8 cellular contexts compared by ENCODE assay signal in genomic region chr19:17334414-17335409, GRCh38. TPM values are rescaled to one million over a fixed set of nuclear protein-coding genes. Genes with fewer than 3 reads are reported as not detected.
DNase-seq lines count a peak whose midpoint lies in the region; ATAC-seq and TF ChIP-seq lines count a peak whose summit lies in the region.

Gene ANO8, minus strand, starts transcription at chr19:17334855. Its CDS starts 185 bp downstream, at chr19:17334670.

- H3K27ac ChIP-seq in VCaP (peak within 1 kb of the TSS; percentile 81), mammary epithelial cell (ENCODE audit: insufficient read depth, low read depth, low read length) (no peak within 1 kb of the TSS), skin epidermis (peak within 1 kb of the TSS in 20 of 21 experiments; percentile 44 to 94 (median 82))

- H3K79me2 ChIP-seq in mammary epithelial cell (ENCODE audit: insufficient read depth, low read length), result peaks cover 13% of the 10 kb centered on the region

- dilution Hi-C loops in mammary epithelial cell (cut with HindIII; ENCODE audit: low sequenced_read_pairs), result loop anchor here (25.0 kb wide), 1 partner anchor 103 kb away; the partner anchor contains the start of gene TMEM221

- POLR2A ChIA-PET in GM10248 (lab: Yijun Ruan, JAX), result interaction anchor here (1.1 kb wide), 1 partner anchor 14 kb away, joined by 3 read pairs; no protein-coding TSS in a partner anchor

- WGBS in mammary epithelial cell (ENCODE audit: low coverage, missing lambda C conversion rate), result 4% methylated on average over 35 of the region's 86 CpGs

- no TSS peak for BruUV-seq in mammary epithelial cell (replicated peaks; lab: Mats Ljungman, UMichigan)

- H3K9me3 ChIP-seq in mammary epithelial cell (replicated peaks; ENCODE audit: insufficient read depth, low read length), result no peaks in the 10 kb centered on the region

- intact Hi-C loops in mammary epithelial cell (cut with micrococcal nuclease), result loop anchor here (1.0 to 2.0 kb wide), 3 partner anchors 17 to 38 kb away; partner anchors contain the start of gene MRPL34

- peak within 1 kb of the TSS; percentile 32 for H3K9ac ChIP-seq in mammary epithelial cell (ENCODE audit: insufficient read depth, low read length)

- no peaks in the 10 kb centered on the region for H3K27me3 ChIP-seq in mammary epithelial cell (ENCODE audit: insufficient read depth, low read length)

- TF ChIP-seq CTCF in GM10248 (IDR thresholded peaks at IDR 0.05; ENCODE audit: control extremely low read depth, extremely low read depth, low read depth, missing control alignments) (no peak), VCaP (conservative IDR thresholded peaks at IDR 0.05) (no peak), mammary epithelial cell (conservative IDR thresholded peaks at IDR 0.05 in 1 of 2, IDR thresholded peaks at IDR 0.05 in 1 of 2; ENCODE audit: extremely low read depth in 1 of 2, insufficient read depth in 1 of 2, low read depth in 1 of 2, low read length in 2 of 2) (no peak)

- CTCF ChIA-PET in GM10248 (lab: Yijun Ruan, JAX), result interaction anchor here (1.0 to 2.2 kb wide), 9 partner anchors 9 to 57 kb away, joined by 3 to 8 read pairs (median 4); partner anchors contain the start of gene MRPL34
- CTCF ChIA-PET in mammary epithelial cell (lab: Charles Lee; ENCODE audit: low non-redundant PET), result interaction anchor here (0.6 kb wide), 1 partner anchor 132 kb away, joined by 3 read pairs; no protein-coding TSS in a partner anchor

- DNase-seq in GM10248 (ENCODE audit: extremely low spot score) (peak; percentile 89), NCI-H2227 (lab: John Stamatoyannopoulos, UW; ENCODE audit: unreplicated experiment) (peak; percentile 97), mammary epithelial cell (peak; percentile 99), iPS-NIHi11 (ENCODE audit: low spot score) (peak; percentile 83)

- peak; percentile 55 for ATAC-seq in HG03045 (IDR thresholded peaks at IDR 0.05; ENCODE audit: unreplicated experiment)
- ATAC-seq in GM21786 (IDR thresholded peaks at IDR 0.05; ENCODE audit: unreplicated experiment), result no peak

- in situ Hi-C loops in mammary epithelial cell (cut with MboI; ENCODE audit: low sequenced_read_pairs in 2 of 2), result no loop called here

- no peaks in the 10 kb centered on the region for H3K36me3 ChIP-seq in mammary epithelial cell (ENCODE audit: insufficient read depth, low read length)

- H4K20me1 ChIP-seq in mammary epithelial cell (ENCODE audit: insufficient read depth, low read length), result no peaks in the 10 kb centered on the region

- H2AFZ ChIP-seq in mammary epithelial cell (ENCODE audit: low read depth, low read length), result peak within 1 kb of the TSS; percentile 89

- H3K4me3 ChIP-seq in mammary epithelial cell (replicated peaks in 1 of 3; ENCODE audit: insufficient read depth in 1 of 3, low read depth in 2 of 3, low read length in 3 of 3), result peak within 1 kb of the TSS; percentile 47 to 63 (median 59)
- peak within 1 kb of the TSS; percentile 48 to 92 (median 58) for H3K4me3 ChIP-seq in skin epidermis

- peak within 1 kb of the TSS; percentile 93 for H3K4me2 ChIP-seq in mammary epithelial cell (ENCODE audit: insufficient read depth, low read depth, low read length)

- H3K4me1 ChIP-seq in mammary epithelial cell (ENCODE audit: insufficient read depth, low read length), result peaks cover 25% of the 10 kb centered on the region

RNA-seq across cellular contexts. Expression of gene ANO8, which starts in this region (rescaled TPM):
- total RNA-seq in mammary epithelial cell, result 10 to 100 TPM in 1 of 2 donors, 1 to 10 TPM in 1; 3.5 to 10.8 TPM
- 1.3 TPM for polyA plus RNA-seq in mammary epithelial cell
- polyA minus RNA-seq in mammary epithelial cell, result 5.0 TPM
